Comparison of ENCODE assay signal across 1 cellular context in the genomic region with DNA sequence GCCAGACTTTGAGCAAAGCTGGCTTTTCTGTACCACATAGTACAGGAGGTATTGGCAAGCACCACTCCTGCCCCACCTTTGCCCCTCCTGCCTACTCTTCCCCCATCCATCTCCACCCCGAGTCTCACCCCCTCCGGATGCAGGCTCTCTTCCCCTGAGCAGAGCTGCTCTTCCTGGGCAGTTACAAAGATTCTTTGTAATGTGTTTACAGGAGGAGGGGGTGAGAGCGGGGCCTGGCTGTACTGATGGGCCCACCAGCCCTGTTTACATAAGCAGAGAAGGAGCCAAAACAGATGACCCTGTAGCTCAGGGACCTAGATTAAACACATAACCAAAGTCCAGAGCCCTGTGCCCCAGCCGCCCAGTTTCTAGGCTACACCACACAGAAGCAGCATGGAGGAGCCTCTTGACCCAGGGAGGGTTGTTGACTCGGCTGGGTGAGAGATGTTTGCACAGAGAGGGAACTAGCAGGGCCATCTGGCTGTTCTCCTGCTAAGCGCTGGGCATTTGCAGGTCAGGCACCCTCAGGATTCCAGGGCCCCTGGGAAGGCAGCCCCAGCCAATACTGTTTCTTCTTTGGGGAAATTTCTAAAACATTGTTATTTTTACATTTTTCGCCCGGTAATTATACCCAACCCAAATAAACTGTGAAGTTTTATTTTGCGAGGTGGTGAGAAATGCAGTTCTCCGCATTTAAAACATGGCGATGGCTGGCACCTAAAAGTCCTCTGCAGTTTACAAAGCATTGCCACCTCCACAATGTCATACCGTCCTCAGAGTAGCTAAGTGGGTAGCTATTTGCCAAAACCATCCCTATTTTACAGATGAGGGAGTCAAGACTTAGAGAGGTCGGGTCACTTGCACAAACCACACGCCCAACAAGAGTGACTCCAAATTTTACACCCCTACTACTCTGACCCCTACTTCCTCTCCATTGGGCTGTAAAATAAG.
TF ChIP-seq lines count a peak whose summit lies in the region.

No MANE protein-coding gene starts in this region.

TF ChIP-seq in HepG2, 621 proteins besides CTCF, POLR2A, EP300 and RAD21 (continued from another document and continues in another):
- TF ChIP-seq, protein P1, sequence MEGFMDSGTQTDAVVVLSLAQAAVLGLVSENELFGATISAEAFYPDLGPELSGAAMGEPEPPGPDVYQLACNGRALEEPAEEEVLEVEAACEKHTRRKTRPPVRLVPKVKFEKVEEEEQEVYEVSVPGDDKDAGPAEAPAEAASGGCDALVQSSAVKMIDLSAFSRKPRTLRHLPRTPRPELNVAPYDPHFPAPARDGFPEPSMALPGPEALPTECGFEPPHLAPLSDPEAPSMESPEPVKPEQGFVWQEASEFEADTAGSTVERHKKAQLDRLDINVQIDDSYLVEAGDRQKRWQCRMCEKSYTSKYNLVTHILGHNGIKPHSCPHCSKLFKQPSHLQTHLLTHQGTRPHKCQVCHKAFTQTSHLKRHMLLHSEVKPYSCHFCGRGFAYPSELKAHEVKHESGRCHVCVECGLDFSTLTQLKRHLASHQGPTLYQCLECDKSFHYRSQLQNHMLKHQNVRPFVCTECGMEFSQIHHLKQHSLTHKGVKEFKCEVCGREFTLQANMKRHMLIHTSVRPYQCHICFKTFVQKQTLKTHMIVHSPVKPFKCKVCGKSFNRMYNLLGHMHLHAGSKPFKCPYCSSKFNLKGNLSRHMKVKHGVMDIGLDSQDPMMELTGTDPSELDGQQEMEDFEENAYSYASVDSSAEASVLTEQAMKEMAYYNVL (CRISPR knock-in tag; IDR thresholded peaks at IDR 0.05; ENCODE audit: borderline replicate concordance) = peak; percentile 89
- TF ChIP-seq SIX1 (CRISPR knock-in tag; IDR thresholded peaks at IDR 0.05; ENCODE audit: borderline replicate concordance) (no peak), ZNF552 (CRISPR knock-in tag; IDR thresholded peaks at IDR 0.05; ENCODE audit: borderline replicate concordance) (peak; percentile 84; the same call in 1 of the 2 replicates), CEBPB (IDR thresholded peaks at IDR 0.05; ENCODE audit: borderline replicate concordance, low read depth, low read length) (no peak), ZNF296 (CRISPR knock-in tag; conservative IDR thresholded peaks at IDR 0.05) (no peak), PAX8 (CRISPR knock-in tag; IDR thresholded peaks at IDR 0.05; ENCODE audit: borderline replicate concordance) (no peak), TEAD3 (CRISPR knock-in tag; optimal IDR thresholded peaks at IDR 0.05; ENCODE audit: borderline replicate concordance) (peak; percentile 49), FOXP1 (IDR thresholded peaks at IDR 0.05) (peak; percentile 95), FOXP1 (CRISPR knock-in tag; IDR thresholded peaks at IDR 0.05) (peak; percentile 97), ZSCAN9 (CRISPR knock-in tag; IDR thresholded peaks at IDR 0.05; ENCODE audit: borderline replicate concordance) (peak; percentile 76; the same call in 1 of the 2 replicates), SUZ12 (IDR thresholded peaks at IDR 0.05; ENCODE audit: low read depth, low read length) (no peak), ZNF720 (CRISPR knock-in tag; IDR thresholded peaks at IDR 0.05) (no peak), ZBTB20 (CRISPR knock-in tag; IDR thresholded peaks at IDR 0.05; ENCODE audit: borderline replicate concordance, low read depth) (peak; percentile 75), HMGA1 (CRISPR knock-in tag; conservative IDR thresholded peaks at IDR 0.05) (no peak), ZNF138 (CRISPR knock-in tag; IDR thresholded peaks at IDR 0.05; ENCODE audit: low read depth) (no peak), SALL2 (CRISPR knock-in tag; IDR thresholded peaks at IDR 0.05) (peak; percentile 83; the same call in 1 of the 2 replicates), MTF1 (CRISPR knock-in tag; IDR thresholded peaks at IDR 0.05) (no peak), RFX1 (IDR thresholded peaks at IDR 0.05) (peak; percentile 68; the same call in 1 of the 2 replicates), NR1H2 (CRISPR knock-in tag; IDR thresholded peaks at IDR 0.05; ENCODE audit: borderline replicate concordance, low read depth) (no peak), ZNF790 (CRISPR knock-in tag; IDR thresholded peaks at IDR 0.05; ENCODE audit: borderline replicate concordance) (no peak), ZNF124 (CRISPR knock-in tag; IDR thresholded peaks at IDR 0.05) (peak; percentile 79; the same call in 1 of the 2 replicates), ZMYM4 (CRISPR knock-in tag; IDR thresholded peaks at IDR 0.05) (peak; percentile 89), ATAD3A (CRISPR knock-in tag; IDR thresholded peaks at IDR 0.05) (no peak), ZNF792 (CRISPR knock-in tag; IDR thresholded peaks at IDR 0.05) (peak; percentile 90), ZSCAN22 (CRISPR knock-in tag; IDR thresholded peaks at IDR 0.05) (no peak), ZNF614 (CRISPR knock-in tag; IDR thresholded peaks at IDR 0.05; ENCODE audit: borderline replicate concordance) (peak; percentile 33; the same call in 1 of the 2 replicates), BCL6 (CRISPR knock-in tag; IDR thresholded peaks at IDR 0.05) (peak; percentile 94), ZFYVE20 (CRISPR knock-in tag; IDR thresholded peaks at IDR 0.05; ENCODE audit: borderline replicate concordance, low read depth) (no peak), ZNF891 (CRISPR knock-in tag; IDR thresholded peaks at IDR 0.05) (no peak; the same call in 1 of the 2 replicates)
- TF ChIP-seq, protein P2, sequence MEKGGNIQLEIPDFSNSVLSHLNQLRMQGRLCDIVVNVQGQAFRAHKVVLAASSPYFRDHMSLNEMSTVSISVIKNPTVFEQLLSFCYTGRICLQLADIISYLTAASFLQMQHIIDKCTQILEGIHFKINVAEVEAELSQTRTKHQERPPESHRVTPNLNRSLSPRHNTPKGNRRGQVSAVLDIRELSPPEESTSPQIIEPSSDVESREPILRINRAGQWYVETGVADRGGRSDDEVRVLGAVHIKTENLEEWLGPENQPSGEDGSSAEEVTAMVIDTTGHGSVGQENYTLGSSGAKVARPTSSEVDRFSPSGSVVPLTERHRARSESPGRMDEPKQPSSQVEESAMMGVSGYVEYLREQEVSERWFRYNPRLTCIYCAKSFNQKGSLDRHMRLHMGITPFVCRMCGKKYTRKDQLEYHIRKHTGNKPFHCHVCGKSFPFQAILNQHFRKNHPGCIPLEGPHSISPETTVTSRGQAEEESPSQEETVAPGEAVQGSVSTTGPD (CRISPR knock-in tag; IDR thresholded peaks at IDR 0.05) = peak; percentile 96
- TF ChIP-seq, protein P3, sequence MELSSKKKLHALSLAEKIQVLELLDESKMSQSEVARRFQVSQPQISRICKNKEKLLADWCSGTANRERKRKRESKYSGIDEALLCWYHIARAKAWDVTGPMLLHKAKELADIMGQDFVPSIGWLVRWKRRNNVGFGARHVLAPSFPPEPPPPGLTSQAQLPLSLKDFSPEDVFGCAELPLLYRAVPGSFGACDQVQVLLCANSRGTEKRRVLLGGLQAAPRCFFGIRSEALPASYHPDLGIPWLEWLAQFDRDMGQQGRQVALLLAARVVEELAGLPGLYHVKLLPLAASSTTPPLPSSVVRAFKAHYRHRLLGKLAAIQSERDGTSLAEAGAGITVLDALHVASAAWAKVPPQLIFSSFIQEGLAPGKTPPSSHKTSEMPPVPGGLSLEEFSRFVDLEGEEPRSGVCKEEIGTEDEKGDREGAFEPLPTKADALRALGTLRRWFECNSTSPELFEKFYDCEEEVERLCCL (CRISPR knock-in tag; IDR thresholded peaks at IDR 0.05; ENCODE audit: borderline replicate concordance) = no peak
- TF ChIP-seq, protein P4, sequence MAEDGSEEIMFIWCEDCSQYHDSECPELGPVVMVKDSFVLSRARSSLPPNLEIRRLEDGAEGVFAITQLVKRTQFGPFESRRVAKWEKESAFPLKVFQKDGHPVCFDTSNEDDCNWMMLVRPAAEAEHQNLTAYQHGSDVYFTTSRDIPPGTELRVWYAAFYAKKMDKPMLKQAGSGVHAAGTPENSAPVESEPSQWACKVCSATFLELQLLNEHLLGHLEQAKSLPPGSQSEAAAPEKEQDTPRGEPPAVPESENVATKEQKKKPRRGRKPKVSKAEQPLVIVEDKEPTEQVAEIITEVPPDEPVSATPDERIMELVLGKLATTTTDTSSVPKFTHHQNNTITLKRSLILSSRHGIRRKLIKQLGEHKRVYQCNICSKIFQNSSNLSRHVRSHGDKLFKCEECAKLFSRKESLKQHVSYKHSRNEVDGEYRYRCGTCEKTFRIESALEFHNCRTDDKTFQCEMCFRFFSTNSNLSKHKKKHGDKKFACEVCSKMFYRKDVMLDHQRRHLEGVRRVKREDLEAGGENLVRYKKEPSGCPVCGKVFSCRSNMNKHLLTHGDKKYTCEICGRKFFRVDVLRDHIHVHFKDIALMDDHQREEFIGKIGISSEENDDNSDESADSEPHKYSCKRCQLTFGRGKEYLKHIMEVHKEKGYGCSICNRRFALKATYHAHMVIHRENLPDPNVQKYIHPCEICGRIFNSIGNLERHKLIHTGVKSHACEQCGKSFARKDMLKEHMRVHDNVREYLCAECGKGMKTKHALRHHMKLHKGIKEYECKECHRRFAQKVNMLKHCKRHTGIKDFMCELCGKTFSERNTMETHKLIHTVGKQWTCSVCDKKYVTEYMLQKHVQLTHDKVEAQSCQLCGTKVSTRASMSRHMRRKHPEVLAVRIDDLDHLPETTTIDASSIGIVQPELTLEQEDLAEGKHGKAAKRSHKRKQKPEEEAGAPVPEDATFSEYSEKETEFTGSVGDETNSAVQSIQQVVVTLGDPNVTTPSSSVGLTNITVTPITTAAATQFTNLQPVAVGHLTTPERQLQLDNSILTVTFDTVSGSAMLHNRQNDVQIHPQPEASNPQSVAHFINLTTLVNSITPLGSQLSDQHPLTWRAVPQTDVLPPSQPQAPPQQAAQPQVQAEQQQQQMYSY (CRISPR knock-in tag; IDR thresholded peaks at IDR 0.05) = no peak
- TF ChIP-seq, protein P5, sequence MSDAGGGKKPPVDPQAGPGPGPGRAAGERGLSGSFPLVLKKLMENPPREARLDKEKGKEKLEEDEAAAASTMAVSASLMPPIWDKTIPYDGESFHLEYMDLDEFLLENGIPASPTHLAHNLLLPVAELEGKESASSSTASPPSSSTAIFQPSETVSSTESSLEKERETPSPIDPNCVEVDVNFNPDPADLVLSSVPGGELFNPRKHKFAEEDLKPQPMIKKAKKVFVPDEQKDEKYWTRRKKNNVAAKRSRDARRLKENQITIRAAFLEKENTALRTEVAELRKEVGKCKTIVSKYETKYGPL (CRISPR knock-in tag; IDR thresholded peaks at IDR 0.05) = no peak
- TF ChIP-seq, protein P6, sequence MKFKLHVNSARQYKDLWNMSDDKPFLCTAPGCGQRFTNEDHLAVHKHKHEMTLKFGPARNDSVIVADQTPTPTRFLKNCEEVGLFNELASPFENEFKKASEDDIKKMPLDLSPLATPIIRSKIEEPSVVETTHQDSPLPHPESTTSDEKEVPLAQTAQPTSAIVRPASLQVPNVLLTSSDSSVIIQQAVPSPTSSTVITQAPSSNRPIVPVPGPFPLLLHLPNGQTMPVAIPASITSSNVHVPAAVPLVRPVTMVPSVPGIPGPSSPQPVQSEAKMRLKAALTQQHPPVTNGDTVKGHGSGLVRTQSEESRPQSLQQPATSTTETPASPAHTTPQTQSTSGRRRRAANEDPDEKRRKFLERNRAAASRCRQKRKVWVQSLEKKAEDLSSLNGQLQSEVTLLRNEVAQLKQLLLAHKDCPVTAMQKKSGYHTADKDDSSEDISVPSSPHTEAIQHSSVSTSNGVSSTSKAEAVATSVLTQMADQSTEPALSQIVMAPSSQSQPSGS (CRISPR knock-in tag; IDR thresholded peaks at IDR 0.05) = peak; percentile 75
- TF ChIP-seq, protein P7, sequence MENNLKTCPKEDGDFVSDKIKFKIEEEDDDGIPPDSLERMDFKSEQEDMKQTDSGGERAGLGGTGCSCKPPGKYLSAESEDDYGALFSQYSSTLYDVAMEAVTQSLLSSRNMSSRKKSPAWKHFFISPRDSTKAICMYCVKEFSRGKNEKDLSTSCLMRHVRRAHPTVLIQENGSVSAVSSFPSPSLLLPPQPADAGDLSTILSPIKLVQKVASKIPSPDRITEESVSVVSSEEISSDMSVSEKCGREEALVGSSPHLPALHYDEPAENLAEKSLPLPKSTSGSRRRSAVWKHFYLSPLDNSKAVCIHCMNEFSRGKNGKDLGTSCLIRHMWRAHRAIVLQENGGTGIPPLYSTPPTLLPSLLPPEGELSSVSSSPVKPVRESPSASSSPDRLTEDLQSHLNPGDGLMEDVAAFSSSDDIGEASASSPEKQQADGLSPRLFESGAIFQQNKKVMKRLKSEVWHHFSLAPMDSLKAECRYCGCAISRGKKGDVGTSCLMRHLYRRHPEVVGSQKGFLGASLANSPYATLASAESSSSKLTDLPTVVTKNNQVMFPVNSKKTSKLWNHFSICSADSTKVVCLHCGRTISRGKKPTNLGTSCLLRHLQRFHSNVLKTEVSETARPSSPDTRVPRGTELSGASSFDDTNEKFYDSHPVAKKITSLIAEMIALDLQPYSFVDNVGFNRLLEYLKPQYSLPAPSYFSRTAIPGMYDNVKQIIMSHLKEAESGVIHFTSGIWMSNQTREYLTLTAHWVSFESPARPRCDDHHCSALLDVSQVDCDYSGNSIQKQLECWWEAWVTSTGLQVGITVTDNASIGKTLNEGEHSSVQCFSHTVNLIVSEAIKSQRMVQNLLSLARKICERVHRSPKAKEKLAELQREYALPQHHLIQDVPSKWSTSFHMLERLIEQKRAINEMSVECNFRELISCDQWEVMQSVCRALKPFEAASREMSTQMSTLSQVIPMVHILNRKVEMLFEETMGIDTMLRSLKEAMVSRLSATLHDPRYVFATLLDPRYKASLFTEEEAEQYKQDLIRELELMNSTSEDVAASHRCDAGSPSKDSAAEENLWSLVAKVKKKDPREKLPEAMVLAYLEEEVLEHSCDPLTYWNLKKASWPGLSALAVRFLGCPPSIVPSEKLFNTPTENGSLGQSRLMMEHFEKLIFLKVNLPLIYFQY (CRISPR knock-in tag; IDR thresholded peaks at IDR 0.05; ENCODE audit: borderline replicate concordance) = peak; percentile 89; the same call in 1 of the 2 replicates
- TF ChIP-seq, protein P8, sequence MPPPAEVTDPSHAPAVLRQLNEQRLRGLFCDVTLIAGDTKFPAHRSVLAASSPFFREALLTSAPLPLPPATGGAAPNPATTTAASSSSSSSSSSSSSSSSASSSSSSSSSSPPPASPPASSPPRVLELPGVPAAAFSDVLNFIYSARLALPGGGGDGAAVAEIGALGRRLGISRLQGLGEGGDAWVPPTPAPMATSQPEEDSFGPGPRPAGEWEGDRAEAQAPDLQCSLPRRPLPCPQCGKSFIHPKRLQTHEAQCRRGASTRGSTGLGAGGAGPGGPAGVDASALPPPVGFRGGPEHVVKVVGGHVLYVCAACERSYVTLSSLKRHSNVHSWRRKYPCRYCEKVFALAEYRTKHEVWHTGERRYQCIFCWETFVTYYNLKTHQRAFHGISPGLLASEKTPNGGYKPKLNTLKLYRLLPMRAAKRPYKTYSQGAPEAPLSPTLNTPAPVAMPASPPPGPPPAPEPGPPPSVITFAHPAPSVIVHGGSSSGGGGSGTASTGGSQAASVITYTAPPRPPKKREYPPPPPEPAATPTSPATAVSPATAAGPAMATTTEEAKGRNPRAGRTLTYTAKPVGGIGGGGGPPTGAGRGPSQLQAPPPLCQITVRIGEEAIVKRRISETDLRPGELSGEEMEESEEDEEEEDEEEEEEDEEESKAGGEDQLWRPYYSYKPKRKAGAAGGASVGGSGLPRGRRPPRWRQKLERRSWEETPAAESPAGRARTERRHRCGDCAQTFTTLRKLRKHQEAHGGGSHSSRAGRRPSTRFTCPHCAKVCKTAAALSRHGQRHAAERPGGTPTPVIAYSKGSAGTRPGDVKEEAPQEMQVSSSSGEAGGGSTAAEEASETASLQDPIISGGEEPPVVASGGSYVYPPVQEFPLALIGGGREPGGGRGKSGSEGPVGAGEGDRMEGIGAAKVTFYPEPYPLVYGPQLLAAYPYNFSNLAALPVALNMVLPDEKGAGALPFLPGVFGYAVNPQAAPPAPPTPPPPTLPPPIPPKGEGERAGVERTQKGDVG (CRISPR knock-in tag; IDR thresholded peaks at IDR 0.05; ENCODE audit: borderline replicate concordance) = peak; percentile 90; the same call in 1 of the 2 replicates
